1 cellular context compared by ENCODE assay signal in the genomic region with DNA sequence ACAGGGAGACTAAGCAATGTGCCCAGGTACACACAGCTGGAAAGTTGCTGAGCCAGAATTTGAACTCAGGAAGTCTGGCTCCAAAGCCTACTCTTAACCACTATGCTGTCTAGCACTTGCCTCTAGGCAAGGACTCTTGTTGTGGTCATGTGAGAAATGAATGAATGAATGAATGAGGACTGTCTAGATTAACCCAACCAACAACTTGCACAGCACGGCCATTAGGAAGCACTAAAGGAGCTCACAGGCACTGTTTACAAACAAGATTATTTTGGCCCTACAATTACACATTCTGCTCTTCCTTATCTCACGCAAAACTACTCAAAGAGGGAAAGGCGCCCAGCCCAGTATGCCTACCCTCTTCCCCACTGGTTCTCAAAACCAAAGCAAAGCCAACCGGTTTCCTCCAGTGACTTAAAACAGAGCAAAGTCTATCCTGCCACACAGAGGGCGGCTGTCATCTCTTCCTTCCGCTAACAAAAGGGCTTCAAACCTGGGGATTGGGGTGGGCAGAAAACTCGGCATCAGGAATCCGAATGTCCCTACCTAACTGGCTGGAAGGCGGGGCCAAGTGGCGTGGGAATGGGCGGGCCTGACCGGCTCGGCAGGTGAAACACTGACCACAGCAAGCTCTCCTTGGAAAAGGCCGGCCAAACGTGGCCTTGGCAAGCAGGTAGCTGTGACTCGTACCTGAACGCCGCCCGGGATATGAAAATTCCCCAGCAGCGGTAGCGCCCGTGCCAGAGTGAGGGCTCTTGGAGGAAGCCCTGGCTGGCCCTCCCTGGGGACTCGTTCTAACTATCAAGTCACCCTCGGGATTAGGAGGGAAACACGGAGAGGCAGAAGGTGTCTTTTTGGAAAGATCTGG.
TF ChIP-seq lines count a peak whose summit lies in the region.

No MANE protein-coding gene starts in this region.

TF ChIP-seq in K562, 482 proteins besides CTCF, POLR2A, EP300 and RAD21 (continued from another document and continues in another):
- TF ChIP-seq, protein P1, sequence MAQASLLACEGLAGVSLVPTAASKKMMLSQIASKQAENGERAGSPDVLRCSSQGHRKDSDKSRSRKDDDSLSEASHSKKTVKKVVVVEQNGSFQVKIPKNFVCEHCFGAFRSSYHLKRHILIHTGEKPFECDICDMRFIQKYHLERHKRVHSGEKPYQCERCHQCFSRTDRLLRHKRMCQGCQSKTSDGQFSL (CRISPR knock-in tag; IDR thresholded peaks at IDR 0.05) = no peak
- TF ChIP-seq, protein P1 (tag; IDR thresholded peaks at IDR 0.05) = no peak
- no peak for TF ChIP-seq STAT5B (CRISPR knock-in tag; IDR thresholded peaks at IDR 0.05)
- TF ChIP-seq POLR2B (IDR thresholded peaks at IDR 0.05; ENCODE audit: low read depth, partially characterized antibody) = peak; percentile 8
- TF ChIP-seq NR2C2 (CRISPR knock-in tag; IDR thresholded peaks at IDR 0.05) = no peak
- TF ChIP-seq NR2C2 (tag; IDR thresholded peaks at IDR 0.05) = no peak
- no peak for TF ChIP-seq BRCA1 (IDR thresholded peaks at IDR 0.05)
- TF ChIP-seq BRCA1 (CRISPR knock-in tag; IDR thresholded peaks at IDR 0.05) = no peak
- TF ChIP-seq HMGN3 (IDR thresholded peaks at IDR 0.05; ENCODE audit: borderline replicate concordance, extremely low read depth, insufficient read length, low read depth, low read length) = no peak
- TF ChIP-seq, protein P2, sequence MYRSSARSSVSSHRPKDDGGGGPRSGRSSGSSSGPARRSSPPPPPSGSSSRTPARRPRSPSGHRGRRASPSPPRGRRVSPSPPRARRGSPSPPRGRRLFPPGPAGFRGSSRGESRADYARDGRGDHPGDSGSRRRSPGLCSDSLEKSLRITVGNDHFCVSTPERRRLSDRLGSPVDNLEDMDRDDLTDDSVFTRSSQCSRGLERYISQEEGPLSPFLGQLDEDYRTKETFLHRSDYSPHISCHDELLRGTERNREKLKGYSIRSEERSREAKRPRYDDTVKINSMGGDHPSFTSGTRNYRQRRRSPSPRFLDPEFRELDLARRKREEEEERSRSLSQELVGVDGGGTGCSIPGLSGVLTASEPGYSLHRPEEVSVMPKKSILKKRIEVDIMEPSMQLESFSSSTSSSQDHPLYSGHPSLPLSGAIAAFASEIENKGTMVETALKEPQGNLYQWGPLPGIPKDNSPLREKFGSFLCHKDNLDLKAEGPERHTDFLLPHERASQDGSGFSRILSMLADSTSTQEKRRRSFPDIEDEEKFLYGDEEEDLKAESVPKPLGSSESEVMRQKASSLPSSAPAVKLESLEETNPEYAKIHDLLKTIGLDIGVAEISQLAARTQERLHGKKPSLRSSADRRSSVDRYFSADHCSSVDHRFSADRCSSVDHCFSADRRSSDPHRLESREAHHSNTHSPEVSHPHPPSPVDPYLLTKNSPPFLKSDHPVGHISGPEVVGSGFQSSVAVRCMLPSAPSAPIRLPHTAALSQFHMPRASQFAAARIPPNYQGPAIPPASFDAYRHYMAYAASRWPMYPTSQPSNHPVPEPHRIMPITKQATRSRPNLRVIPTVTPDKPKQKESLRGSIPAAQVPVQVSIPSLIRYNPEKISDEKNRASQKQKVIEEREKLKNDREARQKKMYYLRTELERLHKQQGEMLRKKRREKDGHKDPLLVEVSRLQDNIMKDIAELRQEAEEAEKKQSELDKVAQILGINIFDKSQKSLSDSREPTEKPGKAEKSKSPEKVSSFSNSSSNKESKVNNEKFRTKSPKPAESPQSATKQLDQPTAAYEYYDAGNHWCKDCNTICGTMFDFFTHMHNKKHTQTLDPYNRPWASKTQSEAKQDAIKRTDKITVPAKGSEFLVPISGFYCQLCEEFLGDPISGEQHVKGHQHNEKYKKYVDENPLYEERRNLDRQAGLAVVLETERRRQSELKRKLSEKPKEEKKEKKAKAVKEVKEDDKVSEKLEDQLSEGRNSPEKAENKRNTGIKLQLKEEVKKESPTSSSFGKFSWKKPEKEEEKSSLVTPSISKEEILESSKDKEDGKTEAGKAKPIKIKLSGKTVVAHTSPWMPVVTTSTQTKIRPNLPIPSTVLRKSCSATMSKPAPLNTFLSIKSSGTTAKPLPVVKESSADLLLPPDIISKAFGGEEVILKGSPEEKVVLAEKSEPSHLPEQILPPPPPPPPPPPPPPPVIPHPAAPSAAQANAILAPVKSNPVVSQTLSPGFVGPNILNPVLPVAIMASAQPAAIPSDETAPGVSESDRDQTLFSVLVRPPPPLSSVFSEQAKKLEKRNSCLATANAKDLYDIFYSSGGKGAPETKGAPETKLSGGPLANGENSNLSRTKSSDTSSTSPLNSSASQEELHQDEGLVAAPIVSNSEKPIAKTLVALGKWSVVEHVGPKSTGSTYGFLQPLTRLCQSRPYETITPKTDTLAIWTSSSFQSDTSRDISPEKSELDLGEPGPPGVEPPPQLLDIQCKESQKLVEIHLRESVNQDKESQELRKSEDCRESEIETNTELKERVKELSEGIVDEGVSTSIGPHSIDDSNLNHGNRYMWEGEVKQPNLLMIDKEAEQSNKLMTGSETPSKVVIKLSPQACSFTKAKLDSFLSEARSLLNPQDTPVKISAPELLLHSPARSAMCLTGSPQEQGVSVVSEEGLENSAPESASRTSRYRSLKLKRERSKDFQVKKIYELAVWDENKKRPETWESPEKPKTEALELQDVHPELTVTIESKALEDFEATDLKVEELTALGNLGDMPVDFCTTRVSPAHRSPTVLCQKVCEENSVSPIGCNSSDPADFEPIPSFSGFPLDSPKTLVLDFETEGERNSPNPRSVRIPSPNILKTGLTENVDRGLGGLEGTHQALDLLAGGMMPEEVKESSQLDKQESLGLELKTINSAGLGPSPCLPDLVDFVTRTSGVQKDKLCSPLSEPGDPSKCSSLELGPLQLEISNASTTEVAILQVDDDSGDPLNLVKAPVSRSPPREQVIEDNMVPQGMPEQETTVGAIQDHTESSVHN (IDR thresholded peaks at IDR 0.05; ENCODE audit: borderline replicate concordance in 1 of 2, low read depth in 1 of 2) = no peak
- TF ChIP-seq USF1 (CRISPR knock-in tag; IDR thresholded peaks at IDR 0.05) = no peak; the same call in none of the 2 replicates
- peak; percentile 96 for TF ChIP-seq CHD1 (IDR thresholded peaks at IDR 0.05; ENCODE audit: low read length)
- TF ChIP-seq MAFK (IDR thresholded peaks at IDR 0.05; ENCODE audit: low read length) = no peak
- TF ChIP-seq ZNF140 (CRISPR knock-in tag; IDR thresholded peaks at IDR 0.05) = no peak
- TF ChIP-seq, protein P3, sequence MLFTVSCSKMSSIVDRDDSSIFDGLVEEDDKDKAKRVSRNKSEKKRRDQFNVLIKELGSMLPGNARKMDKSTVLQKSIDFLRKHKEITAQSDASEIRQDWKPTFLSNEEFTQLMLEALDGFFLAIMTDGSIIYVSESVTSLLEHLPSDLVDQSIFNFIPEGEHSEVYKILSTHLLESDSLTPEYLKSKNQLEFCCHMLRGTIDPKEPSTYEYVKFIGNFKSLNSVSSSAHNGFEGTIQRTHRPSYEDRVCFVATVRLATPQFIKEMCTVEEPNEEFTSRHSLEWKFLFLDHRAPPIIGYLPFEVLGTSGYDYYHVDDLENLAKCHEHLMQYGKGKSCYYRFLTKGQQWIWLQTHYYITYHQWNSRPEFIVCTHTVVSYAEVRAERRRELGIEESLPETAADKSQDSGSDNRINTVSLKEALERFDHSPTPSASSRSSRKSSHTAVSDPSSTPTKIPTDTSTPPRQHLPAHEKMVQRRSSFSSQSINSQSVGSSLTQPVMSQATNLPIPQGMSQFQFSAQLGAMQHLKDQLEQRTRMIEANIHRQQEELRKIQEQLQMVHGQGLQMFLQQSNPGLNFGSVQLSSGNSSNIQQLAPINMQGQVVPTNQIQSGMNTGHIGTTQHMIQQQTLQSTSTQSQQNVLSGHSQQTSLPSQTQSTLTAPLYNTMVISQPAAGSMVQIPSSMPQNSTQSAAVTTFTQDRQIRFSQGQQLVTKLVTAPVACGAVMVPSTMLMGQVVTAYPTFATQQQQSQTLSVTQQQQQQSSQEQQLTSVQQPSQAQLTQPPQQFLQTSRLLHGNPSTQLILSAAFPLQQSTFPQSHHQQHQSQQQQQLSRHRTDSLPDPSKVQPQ (CRISPR knock-in tag; IDR thresholded peaks at IDR 0.05; ENCODE audit: borderline replicate concordance) = no peak
- TF ChIP-seq ZC3H11A (IDR thresholded peaks at IDR 0.05; ENCODE audit: low read depth, low read length) = peak; percentile 68; the same call in 1 of the 2 replicates
- TF ChIP-seq, protein P4, sequence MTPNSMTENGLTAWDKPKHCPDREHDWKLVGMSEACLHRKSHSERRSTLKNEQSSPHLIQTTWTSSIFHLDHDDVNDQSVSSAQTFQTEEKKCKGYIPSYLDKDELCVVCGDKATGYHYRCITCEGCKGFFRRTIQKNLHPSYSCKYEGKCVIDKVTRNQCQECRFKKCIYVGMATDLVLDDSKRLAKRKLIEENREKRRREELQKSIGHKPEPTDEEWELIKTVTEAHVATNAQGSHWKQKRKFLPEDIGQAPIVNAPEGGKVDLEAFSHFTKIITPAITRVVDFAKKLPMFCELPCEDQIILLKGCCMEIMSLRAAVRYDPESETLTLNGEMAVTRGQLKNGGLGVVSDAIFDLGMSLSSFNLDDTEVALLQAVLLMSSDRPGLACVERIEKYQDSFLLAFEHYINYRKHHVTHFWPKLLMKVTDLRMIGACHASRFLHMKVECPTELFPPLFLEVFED (CRISPR knock-in tag; conservative IDR thresholded peaks at IDR 0.05) = no peak
- TF ChIP-seq, protein P5, sequence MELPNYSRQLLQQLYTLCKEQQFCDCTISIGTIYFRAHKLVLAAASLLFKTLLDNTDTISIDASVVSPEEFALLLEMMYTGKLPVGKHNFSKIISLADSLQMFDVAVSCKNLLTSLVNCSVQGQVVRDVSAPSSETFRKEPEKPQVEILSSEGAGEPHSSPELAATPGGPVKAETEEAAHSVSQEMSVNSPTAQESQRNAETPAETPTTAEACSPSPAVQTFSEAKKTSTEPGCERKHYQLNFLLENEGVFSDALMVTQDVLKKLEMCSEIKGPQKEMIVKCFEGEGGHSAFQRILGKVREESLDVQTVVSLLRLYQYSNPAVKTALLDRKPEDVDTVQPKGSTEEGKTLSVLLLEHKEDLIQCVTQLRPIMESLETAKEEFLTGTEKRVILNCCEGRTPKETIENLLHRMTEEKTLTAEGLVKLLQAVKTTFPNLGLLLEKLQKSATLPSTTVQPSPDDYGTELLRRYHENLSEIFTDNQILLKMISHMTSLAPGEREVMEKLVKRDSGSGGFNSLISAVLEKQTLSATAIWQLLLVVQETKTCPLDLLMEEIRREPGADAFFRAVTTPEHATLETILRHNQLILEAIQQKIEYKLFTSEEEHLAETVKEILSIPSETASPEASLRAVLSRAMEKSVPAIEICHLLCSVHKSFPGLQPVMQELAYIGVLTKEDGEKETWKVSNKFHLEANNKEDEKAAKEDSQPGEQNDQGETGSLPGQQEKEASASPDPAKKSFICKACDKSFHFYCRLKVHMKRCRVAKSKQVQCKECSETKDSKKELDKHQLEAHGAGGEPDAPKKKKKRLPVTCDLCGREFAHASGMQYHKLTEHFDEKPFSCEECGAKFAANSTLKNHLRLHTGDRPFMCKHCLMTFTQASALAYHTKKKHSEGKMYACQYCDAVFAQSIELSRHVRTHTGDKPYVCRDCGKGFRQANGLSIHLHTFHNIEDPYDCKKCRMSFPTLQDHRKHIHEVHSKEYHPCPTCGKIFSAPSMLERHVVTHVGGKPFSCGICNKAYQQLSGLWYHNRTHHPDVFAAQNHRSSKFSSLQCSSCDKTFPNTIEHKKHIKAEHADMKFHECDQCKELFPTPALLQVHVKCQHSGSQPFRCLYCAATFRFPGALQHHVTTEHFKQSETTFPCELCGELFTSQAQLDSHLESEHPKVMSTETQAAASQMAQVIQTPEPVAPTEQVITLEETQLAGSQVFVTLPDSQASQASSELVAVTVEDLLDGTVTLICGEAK (IDR thresholded peaks at IDR 0.05) = 0 out of 2 replicates have a peak, but pooled peaks have one; percentile 34
- TF ChIP-seq, protein P5 (CRISPR knock-in tag; IDR thresholded peaks at IDR 0.05) = no peak
- peak; percentile 20 for TF ChIP-seq RBM22 (IDR thresholded peaks at IDR 0.05; ENCODE audit: low read depth, low read length, poor library complexity, severe bottlenecking)
- TF ChIP-seq SOX6 (IDR thresholded peaks at IDR 0.05) = no peak
- TF ChIP-seq JUN (IDR thresholded peaks at IDR 0.05; ENCODE audit: borderline replicate concordance, low read depth, low read length) = 0 out of 2 replicates have a peak, but pooled peaks have one; percentile 8
- TF ChIP-seq JUN (CRISPR knock-in tag; IDR thresholded peaks at IDR 0.05; ENCODE audit: borderline replicate concordance) = no peak
- TF ChIP-seq ZNF174 (CRISPR knock-in tag; IDR thresholded peaks at IDR 0.05) = no peak
- TF ChIP-seq CBX3 (IDR thresholded peaks at IDR 0.05; ENCODE audit: borderline replicate concordance in 1 of 2, low read length in 2 of 2) = no peak
